In genomic region chr12:119807380-119807779, GRCh38 we compare ENCODE assay signal across 21 cellular contexts.
"Had no signal": no experiment of that assay in that cellular context is flagged by ENCODE, and none has a peak within 500 bp of the region (broad histone marks: within the 10 kb centered on the region; RNA-seq: fewer than 3 reads in every experiment).

No MANE protein-coding gene starts in this region.

- H3K36me3 ChIP-seq: cardiac muscle cell, prostate gland, right atrium auricular region, thyroid gland had no signal

- ATAC-seq: activated CD4-positive, alpha-beta T cell treated with anti-CD3 and anti-CD28 coated beads for 36 hours; activated T-helper 17 cell treated with anti-CD3 and anti-CD28 coated beads, Interleukin-2, amount 50 U/mL, for 72 hours; esophagus mucosa; naive thymus-derived CD4-positive, alpha-beta T cell; WTC11 had no signal

- H3K4me3 Mint-ChIP-seq: activated CD4-positive, alpha-beta memory T cell treated with anti-CD3 and anti-CD28 coated beads for 36 hours; activated CD4-positive, alpha-beta T cell treated with anti-CD3 and anti-CD28 coated beads for 36 hours; activated naive CD8-positive, alpha-beta T cell treated with anti-CD3 and anti-CD28 coated beads for 36 hours; activated T-helper 17 cell treated with anti-CD3 and anti-CD28 coated beads, Interleukin-2, amount 50 U/mL, for 72 hours; dendritic cell treated with granulocyte-macrophage colony-stimulating factor and Interleukin-4, amounts not matched to agents 40 ng/mL and 50 ng/mL, for 4 days; immature natural killer cell; naive thymus-derived CD4-positive, alpha-beta T cell; neural progenitor cell; WTC11 had no signal

- H3K4me1 ChIP-seq: prostate gland, thyroid gland had no signal

- H3K27me3 Mint-ChIP-seq: activated CD4-positive, alpha-beta memory T cell treated with anti-CD3 and anti-CD28 coated beads for 36 hours; activated CD4-positive, alpha-beta T cell treated with anti-CD3 and anti-CD28 coated beads for 36 hours; activated naive CD8-positive, alpha-beta T cell treated with anti-CD3 and anti-CD28 coated beads for 36 hours; activated T-helper 17 cell treated with anti-CD3 and anti-CD28 coated beads, Interleukin-2, amount 50 U/mL, for 72 hours; dendritic cell treated with granulocyte-macrophage colony-stimulating factor and Interleukin-4, amounts not matched to agents 40 ng/mL and 50 ng/mL, for 4 days; naive thymus-derived CD4-positive, alpha-beta T cell had no signal

- H3K27me3 ChIP-seq: cardiac muscle cell, neural progenitor cell, right atrium auricular region, thyroid gland had no signal

- H3K4me3 ChIP-seq: cardiac muscle cell, neural progenitor cell, prostate gland, right atrium auricular region, thyroid gland had no signal

- H3K9me3 Mint-ChIP-seq: activated T-helper 17 cell treated with anti-CD3 and anti-CD28 coated beads, Interleukin-2, amount 50 U/mL, for 72 hours; dendritic cell treated with granulocyte-macrophage colony-stimulating factor and Interleukin-4, amounts not matched to agents 40 ng/mL and 50 ng/mL, for 4 days had no signal

- H3K27ac ChIP-seq: cardiac muscle cell, neural progenitor cell, prostate gland, right atrium auricular region, thyroid gland had no signal

- DNase-seq: activated CD4-positive, alpha-beta memory T cell treated with anti-CD3 and anti-CD28 coated beads for 36 hours; activated CD4-positive, alpha-beta T cell treated with anti-CD3 and anti-CD28 coated beads for 36 hours; activated naive CD4-positive, alpha-beta T cell; activated naive CD8-positive, alpha-beta T cell treated with anti-CD3 and anti-CD28 coated beads for 36 hours; activated T-cell treated with anti-CD3 and anti-CD28 coated beads for 4 hours; amniotic stem cell; effector CD8-positive, alpha-beta T cell; immature natural killer cell; mesenchymal stem cell; naive thymus-derived CD4-positive, alpha-beta T cell; stimulated activated CD4-positive, alpha-beta T cell treated with anti-CD3 and anti-CD28 coated beads, Interleukin-2, amount 100 ng/mL, for 24 hours; stimulated activated naive CD4-positive, alpha-beta T cell treated with Interleukin-2 at 50 U/mL for 16 hours; thyroid gland had no signal

- H3K9me3 ChIP-seq: prostate gland, right atrium auricular region, thyroid gland had no signal
